ENCODE assay signal across 9 cellular contexts in genomic region chr2:234463626-234464290, GRCh38. TPM values are rescaled to one million over a fixed set of nuclear protein-coding genes. Genes with fewer than 3 reads are reported as not detected.
DNase-seq lines count a peak whose midpoint lies in the region; ATAC-seq and TF ChIP-seq lines count a peak whose summit lies in the region.
"Had no signal": no experiment of that assay in that cellular context is flagged by ENCODE, and none has a peak within 500 bp of the region (broad histone marks: within the 10 kb centered on the region; RNA-seq: fewer than 3 reads in every experiment).

No MANE protein-coding gene starts in this region.

- no peaks in the 10 kb centered on the region for H3K9me3 Mint-ChIP-seq in activated naive CD8-positive, alpha-beta T cell treated with anti-CD3 and anti-CD28 coated beads for 36 hours
- no peaks in the 10 kb centered on the region; a peak in 2 of 5 replicates for H3K9me3 Mint-ChIP-seq in H9

- peaks cover 57% of the 10 kb centered on the region for H3K4me1 Mint-ChIP-seq in T-helper 17 cell
- peaks cover 63% of the 10 kb centered on the region for H3K4me1 Mint-ChIP-seq in activated naive CD8-positive, alpha-beta T cell treated with anti-CD3 and anti-CD28 coated beads for 36 hours
- peaks cover 2 to 9% of the 10 kb centered on the region in 2 experiments; a peak in 2 of 4 replicates for H3K4me1 Mint-ChIP-seq in H9

- H4K20me1 ChIP-seq in H9 (ENCODE audit: control insufficient read depth, insufficient read depth, insufficient read length), result no peaks in the 10 kb centered on the region

- no peaks in the 10 kb centered on the region for H3K79me2 ChIP-seq in H9 (ENCODE audit: insufficient read depth, low read length)

- no peak overlapping the region for H4K5ac ChIP-seq in H9 (ENCODE audit: insufficient read length, low read depth, low read length)

- H3K27ac ChIP-seq in KOPT-K1 (ENCODE audit: low read depth, low read length, poor library complexity, severe bottlenecking) (peak overlapping the region; percentile 79), H9 (ENCODE audit: insufficient read length, low read depth, low read length) (no peak overlapping the region)
- H3K27ac ChIP-seq: esophagus muscularis mucosa had no signal

- no peak overlapping the region for H3T11ph ChIP-seq in H9 (ENCODE audit: low read length)

- H3K79me1 ChIP-seq in H9 (ENCODE audit: insufficient read depth, low read depth, low read length, poor library complexity, severe bottlenecking), result no peaks in the 10 kb centered on the region

- no peak overlapping the region for H3K14ac ChIP-seq in H9 (ENCODE audit: insufficient read depth, low read length)

- no peak overlapping the region for H3K4me2 ChIP-seq in H9 (ENCODE audit: insufficient read depth, insufficient read length, low read length)

- H3K18ac ChIP-seq in H9 (ENCODE audit: insufficient read length, low read depth, low read length), result no peak overlapping the region

- H2BK12ac ChIP-seq in H9 (ENCODE audit: insufficient read length, low read depth, low read length), result no peak overlapping the region

- H3K36me3 Mint-ChIP-seq in T-helper 17 cell (ENCODE audit: low read depth) (no peaks in the 10 kb centered on the region), H9 (ENCODE audit: insufficient read depth in 1 of 3, low read depth in 3 of 3) (no peaks in the 10 kb centered on the region; a peak in 1 of 7 replicates)
- peaks cover 2% of the 10 kb centered on the region for H3K36me3 Mint-ChIP-seq in activated naive CD8-positive, alpha-beta T cell treated with anti-CD3 and anti-CD28 coated beads for 36 hours

- H2BK15ac ChIP-seq in H9 (ENCODE audit: low read depth, low read length), result no peak overlapping the region

- peak overlapping the region; percentile 90 for H3K4me3 Mint-ChIP-seq in T-helper 17 cell
- peak overlapping the region; percentile 65 for H3K4me3 Mint-ChIP-seq in activated naive CD8-positive, alpha-beta T cell treated with anti-CD3 and anti-CD28 coated beads for 36 hours
- H3K4me3 Mint-ChIP-seq in H9, result no peak overlapping the region

- WGBS in H9 (ENCODE audit: extremely low coverage, insufficient read length, low lambda C conversion rate), result no CpG with 5 or more reads among the region's 17 CpGs

- H2BK120ac ChIP-seq in H9 (ENCODE audit: low read depth, low read length, poor library complexity, severe bottlenecking), result no peak overlapping the region

- H3K56ac ChIP-seq in H9 (ENCODE audit: insufficient read length, low read depth, low read length), result no peak overlapping the region

- ATAC-seq in T-helper 17 cell (peak; percentile 93), HG03108 (IDR thresholded peaks at IDR 0.05; ENCODE audit: unreplicated experiment) (no peak)

- H3K4ac ChIP-seq in H9 (ENCODE audit: low read depth, low read length), result no peak overlapping the region

- H3K9me3 ChIP-seq in KOPT-K1 (ENCODE audit: insufficient read depth, low read length, poor library complexity, severe bottlenecking) (no peaks in the 10 kb centered on the region), T-helper 17 cell (ENCODE audit: control insufficient read depth, low read length, poor library complexity, severe bottlenecking) (no peaks in the 10 kb centered on the region), H9 (ENCODE audit: control insufficient read depth, low read depth, low read length) (no peaks in the 10 kb centered on the region)

- no peak overlapping the region for H4K8ac ChIP-seq in H9 (replicated peaks; ENCODE audit: insufficient read length, low read depth, low read length)

- H3K9ac ChIP-seq in H9 (ENCODE audit: extremely low read depth, insufficient read length, low read length), result no peak overlapping the region

- H3K27me3 ChIP-seq in H9 (ENCODE audit: insufficient read depth, low read length), result no peaks in the 10 kb centered on the region

- DNase-seq in T-helper 17 cell (peak; percentile 30 to 74 (median 59)), islet precursor cell (no peak), H9 (no peak), A172 (ENCODE audit: low spot score) (no peak)
- DNase-seq in activated naive CD8-positive, alpha-beta T cell treated with anti-CD3 and anti-CD28 coated beads for 36 hours, result peak; percentile 77
- peak; percentile 58 to 68 (median 65) for DNase-seq in stimulated activated CD4-positive, alpha-beta T cell treated with anti-CD3 and anti-CD28 coated beads, TNF-alpha, amount 100 ng/mL, for 24 hours (ENCODE audit: low read depth in 3 of 3)

- no peak overlapping the region for H2AFZ ChIP-seq in H9 (ENCODE audit: low read length)

- H3K23ac ChIP-seq in H9 (ENCODE audit: insufficient read length, low read depth, low read length), result no peak overlapping the region

- H3K27ac Mint-ChIP-seq in T-helper 17 cell (peak overlapping the region; percentile 100), H9 (peak overlapping the region in 1 of 3 experiments; percentile 56; a peak in 2 of 7 replicates)
- peak overlapping the region; percentile 90 for H3K27ac Mint-ChIP-seq in activated naive CD8-positive, alpha-beta T cell treated with anti-CD3 and anti-CD28 coated beads for 36 hours

- H3K36me3 ChIP-seq in KOPT-K1 (ENCODE audit: insufficient read depth, low read length), result no peaks in the 10 kb centered on the region
- H3K36me3 ChIP-seq: esophagus muscularis mucosa had no signal

- no peak overlapping the region for H4K91ac ChIP-seq in H9 (ENCODE audit: insufficient read length, low read depth, low read length)

- H3K23me2 ChIP-seq in H9 (ENCODE audit: insufficient read length, low read depth, low read length, poor library complexity, severe bottlenecking), result no peaks in the 10 kb centered on the region

- no peak overlapping the region for H2BK20ac ChIP-seq in H9 (ENCODE audit: low read depth, low read length, poor library complexity, severe bottlenecking)

- H3K4me1 ChIP-seq in H9 (ENCODE audit: insufficient read depth, low read length), result no peaks in the 10 kb centered on the region
- H3K4me1 ChIP-seq: esophagus muscularis mucosa had no signal

- no peak overlapping the region for H2BK5ac ChIP-seq in H9 (ENCODE audit: insufficient read length, low read length)

- no peak overlapping the region for H2AK5ac ChIP-seq in H9 (ENCODE audit: insufficient read length, low read length)

- TF ChIP-seq CTCF in H9 (conservative IDR thresholded peaks at IDR 0.05), result no peak

- H3K27me3 Mint-ChIP-seq in T-helper 17 cell (no peaks in the 10 kb centered on the region), H9 (ENCODE audit: low read depth) (peaks cover 13% of the 10 kb centered on the region)
- no peaks in the 10 kb centered on the region for H3K27me3 Mint-ChIP-seq in activated naive CD8-positive, alpha-beta T cell treated with anti-CD3 and anti-CD28 coated beads for 36 hours

RNA-seq across cellular contexts. Expression of gene ARL4C, which starts 33.1 kb away (rescaled TPM):
- total RNA-seq in T-helper 17 cell, result 100 to 1,000 TPM; 365 to 393 TPM
- total RNA-seq in activated naive CD8-positive, alpha-beta T cell treated with anti-CD3 and anti-CD28 coated beads for 36 hours, result 10 to 100 TPM; 65.1 to 65.5 TPM
- total RNA-seq in H9 (2021), result 11.2 and 12.0 TPM in 2 replicates
- total RNA-seq in A172 (2014; rRNA removed; shearing (Covaris generic)), result 72.2 and 79.6 TPM in 2 replicates

Comparison
In these comparisons a context has a peak if more than half of its experiments do, and no peak if none do; other contexts are left out.
1. DNase-seq: peak in T-helper 17 cell (3 of 3), activated naive CD8-positive, alpha-beta T cell treated with anti-CD3 and anti-CD28 coated beads for 36 hours (single experiment) and stimulated activated CD4-positive, alpha-beta T cell treated with anti-CD3 and anti-CD28 coated beads, TNF-alpha, amount 100 ng/mL, for 24 hours (3 of 3); none in islet precursor cell (single experiment), H9 (single experiment) and A172 (single experiment).
2. H3K4me3 Mint-ChIP-seq: peak in T-helper 17 cell (single experiment) and activated naive CD8-positive, alpha-beta T cell treated with anti-CD3 and anti-CD28 coated beads for 36 hours (single experiment); none in H9 (0 of 2).